Comparison of ENCODE assay signal across 12 cellular contexts in the genomic region with DNA sequence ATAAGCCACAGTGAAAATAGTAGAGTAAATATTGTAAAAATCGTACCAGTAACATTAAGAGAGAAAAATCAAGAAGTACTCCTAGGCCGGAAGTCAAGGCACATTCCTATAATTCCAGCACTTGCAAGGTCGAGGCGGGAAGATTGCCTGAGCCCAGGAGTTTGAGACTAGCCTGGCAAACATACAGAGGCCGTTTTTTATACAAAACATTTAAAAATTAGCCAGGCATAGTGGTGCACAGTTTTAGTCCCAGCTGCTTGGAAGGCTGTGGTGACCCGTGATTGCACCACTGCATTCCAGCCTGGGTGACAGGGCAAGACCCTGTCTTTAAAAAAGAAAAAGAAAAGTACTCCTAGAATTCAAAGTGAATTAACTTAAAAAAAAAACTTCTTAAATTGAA.
DNase-seq lines count a peak whose midpoint lies in the region; ATAC-seq and TF ChIP-seq lines count a peak whose summit lies in the region.
"Had no signal": no experiment of that assay in that cellular context is flagged by ENCODE, and none has a peak within 500 bp of the region (broad histone marks: within the 10 kb centered on the region; RNA-seq: fewer than 3 reads in every experiment).

No MANE protein-coding gene starts in this region.

- no peak for TF ChIP-seq CTCF in Calu3 (IDR thresholded peaks at IDR 0.05; ENCODE audit: unreplicated experiment)
- no peak for TF ChIP-seq CTCF in nephron (IDR thresholded peaks at IDR 0.05; ENCODE audit: unreplicated experiment in 3 of 3)

- peaks cover 5% of the 10 kb centered on the region for H3K9me3 Mint-ChIP-seq in Calu3 (ENCODE audit: low read depth, unreplicated experiment)
- no peaks in the 10 kb centered on the region for H3K9me3 Mint-ChIP-seq in nephron
- peaks cover 4% of the 10 kb centered on the region for H3K9me3 Mint-ChIP-seq in activated T-helper 17 cell treated with anti-CD3 and anti-CD28 coated beads, Interleukin-2, amount 50 U/mL, for 72 hours

- H3K36me3 Mint-ChIP-seq in Calu3 (ENCODE audit: insufficient read depth, unreplicated experiment) (peaks cover 10% of the 10 kb centered on the region), nephron (ENCODE audit: low read depth) (no peaks in the 10 kb centered on the region)
- no peaks in the 10 kb centered on the region for H3K36me3 Mint-ChIP-seq in activated T-helper 17 cell treated with anti-CD3 and anti-CD28 coated beads, Interleukin-2, amount 50 U/mL, for 72 hours (ENCODE audit: low read depth)

- intact Hi-C loops in Calu3 (cut with micrococcal nuclease; ENCODE audit: unreplicated experiment) = loop anchor here (5.0 to 10.0 kb wide), 3 partner anchors 140 to 603 kb away; no protein-coding TSS in a partner anchor

- CTCF ChIA-PET in Calu3 (lab: Charles Lee) = no interaction called here

- DNase-seq in Calu3 = peak; percentile 50
- peak; percentile 9 for DNase-seq in RPMI7951 (ENCODE audit: low read depth)
- peak; percentile 8 for DNase-seq in fibroblast of gingiva (ENCODE audit: low read depth)
- no peak for DNase-seq in hippocampal formation (lab: John Stamatoyannopoulos, UW)
- no peak for DNase-seq in NCI-H1930 (lab: John Stamatoyannopoulos, UW)
- no peak for DNase-seq in SHP77 treated with DMSO at 0.1 percent for 48 hours (lab: John Stamatoyannopoulos, UW)
- DNase-seq: activated CD4-positive, alpha-beta T cell treated with anti-CD3 and anti-CD28 coated beads for 36 hours; activated naive CD4-positive, alpha-beta T cell treated with Interleukin-2 at 50 U/mL for 16 hours; effector CD8-positive, alpha-beta T cell; NCI-H526 had no signal

- no TSS peak for BruUV-seq in Calu3 (replicated peaks; lab: Mats Ljungman, UMichigan)

- H3K4me3 Mint-ChIP-seq in Calu3 (ENCODE audit: low read depth, unreplicated experiment) (no peak overlapping the region), nephron (no peak overlapping the region)
- no peak overlapping the region for H3K4me3 Mint-ChIP-seq in activated T-helper 17 cell treated with anti-CD3 and anti-CD28 coated beads, Interleukin-2, amount 50 U/mL, for 72 hours
- H3K4me3 Mint-ChIP-seq: activated CD4-positive, alpha-beta T cell treated with anti-CD3 and anti-CD28 coated beads for 36 hours had no signal

- peaks cover 19% of the 10 kb centered on the region for H3K4me1 Mint-ChIP-seq in Calu3 (ENCODE audit: low read depth, unreplicated experiment)
- peaks cover 11% of the 10 kb centered on the region for H3K4me1 Mint-ChIP-seq in nephron
- H3K4me1 Mint-ChIP-seq in activated T-helper 17 cell treated with anti-CD3 and anti-CD28 coated beads, Interleukin-2, amount 50 U/mL, for 72 hours = no peaks in the 10 kb centered on the region
- H3K4me1 Mint-ChIP-seq: activated CD4-positive, alpha-beta T cell treated with anti-CD3 and anti-CD28 coated beads for 36 hours had no signal

- no peak for ATAC-seq in activated T-helper 17 cell treated with anti-CD3 and anti-CD28 coated beads, Interleukin-2, amount 50 U/mL, for 72 hours (replicated peaks)
- ATAC-seq: activated CD4-positive, alpha-beta T cell treated with anti-CD3 and anti-CD28 coated beads for 36 hours had no signal

- no peaks in the 10 kb centered on the region for H3K27me3 Mint-ChIP-seq in Calu3 (ENCODE audit: unreplicated experiment)
- H3K27me3 Mint-ChIP-seq in nephron (ENCODE audit: low read depth) = no peaks in the 10 kb centered on the region
- H3K27me3 Mint-ChIP-seq in activated T-helper 17 cell treated with anti-CD3 and anti-CD28 coated beads, Interleukin-2, amount 50 U/mL, for 72 hours = no peaks in the 10 kb centered on the region
- H3K27me3 Mint-ChIP-seq: activated CD4-positive, alpha-beta T cell treated with anti-CD3 and anti-CD28 coated beads for 36 hours had no signal

- H3K27ac Mint-ChIP-seq in Calu3 (ENCODE audit: unreplicated experiment) (peak overlapping the region; percentile 66), nephron (peak overlapping the region; percentile 3 to 44 (median 37))
- H3K27ac Mint-ChIP-seq in activated T-helper 17 cell treated with anti-CD3 and anti-CD28 coated beads, Interleukin-2, amount 50 U/mL, for 72 hours = no peak overlapping the region
- H3K27ac Mint-ChIP-seq: activated CD4-positive, alpha-beta T cell treated with anti-CD3 and anti-CD28 coated beads for 36 hours had no signal

Comparison
In these comparisons a context has a peak if more than half of its experiments do, and no peak if none do; other contexts are left out.
1. DNase-seq: peak in Calu3 (single experiment), RPMI7951 (single experiment) and fibroblast of gingiva (single experiment); none in hippocampal formation (0 of 2), NCI-H1930 (0 of 2) and SHP77 treated with DMSO at 0.1 percent for 48 hours (single experiment).